In genomic region chr16:12257926-12258561, GRCh38 we compare ENCODE assay signal across 12 cellular contexts.
A peak's percentile ranks its signal among the peaks of the same experiment; 100 is the strongest.
DNase-seq lines count a peak whose midpoint lies in the region; ATAC-seq, FAIRE-seq and TF ChIP-seq lines count a peak whose summit lies in the region.
"Had no signal": no experiment of that assay in that cellular context is flagged by ENCODE, and none has a peak within 500 bp of the region (broad histone marks: within the 10 kb centered on the region; RNA-seq: fewer than 3 reads in every experiment).

No MANE protein-coding gene starts in this region.

- no peaks in the 10 kb centered on the region for H3K9me3 Mint-ChIP-seq in effector memory CD8-positive, alpha-beta T cell
- H3K9me3 Mint-ChIP-seq: activated T-helper 2 cell treated with anti-CD3 and anti-CD28 coated beads, Interferon-gamma antibody, Interleukin-2, Interleukin-4, amounts not matched to agents 10 μg/mL and 5 μg/mL and 100 μg/mL, durations not matched to agents 14 hours and 24 hours and 36 hours had no signal

- H4K20me1 ChIP-seq in PC-3 (ENCODE audit: low read length) = no peaks in the 10 kb centered on the region

- no peak for TF ChIP-seq POLR2A in GM12892 (IDR thresholded peaks at IDR 0.05; ENCODE audit: low read depth, low read length)

- no peaks in the 10 kb centered on the region for H3K79me2 ChIP-seq in PC-3 (ENCODE audit: low read length)

- no peak overlapping the region for H3K4me3 Mint-ChIP-seq in effector memory CD8-positive, alpha-beta T cell

- peaks cover 6% of the 10 kb centered on the region for H3K36me3 Mint-ChIP-seq in effector memory CD8-positive, alpha-beta T cell (ENCODE audit: insufficient read depth)

- H3K27me3 Mint-ChIP-seq in effector memory CD8-positive, alpha-beta T cell = no peaks in the 10 kb centered on the region

- CTCF ChIA-PET in PC-3 (lab: Charles Lee) = interaction anchor here (0.5 kb wide), 1 partner anchor 118 kb away, joined by 4 read pairs; no protein-coding TSS in a partner anchor

- no peak overlapping the region for H3K27ac Mint-ChIP-seq in effector memory CD8-positive, alpha-beta T cell
- H3K27ac Mint-ChIP-seq: activated T-helper 2 cell treated with anti-CD3 and anti-CD28 coated beads, Interferon-gamma antibody, Interleukin-2, Interleukin-4, amounts not matched to agents 10 μg/mL and 5 μg/mL and 100 μg/mL, durations not matched to agents 14 hours and 24 hours and 36 hours had no signal

- H3K36me3 ChIP-seq in PC-3 (ENCODE audit: low read depth, low read length) = no peaks in the 10 kb centered on the region

- DNase-seq in D721Med (ENCODE audit: insufficient read length, low spot score) = no peak
- peak; percentile 52 to 88 (median 67) for DNase-seq in NCI-H1417 (lab: John Stamatoyannopoulos, UW)
- peak; percentile 12 for DNase-seq in PC-3
- peak; percentile 84 for DNase-seq in left lobe of liver (ENCODE audit: low spot score)
- no peak for DNase-seq in effector memory CD8-positive, alpha-beta T cell
- no peak for DNase-seq in GM19238 (ENCODE audit: insufficient read length, low spot score)
- DNase-seq in GM12892 (ENCODE audit: insufficient read length) = no peak
- DNase-seq: T1000 had no signal

- H3F3A ChIP-seq in PC-3 (ENCODE audit: low read length, unreplicated experiment) = no peaks in the 10 kb centered on the region

- BruUV-seq in PC-3 (replicated peaks; lab: Mats Ljungman, UMichigan) = no TSS peak

- peaks cover 0 to 6% of the 10 kb centered on the region in 2 donors for H3K4me1 Mint-ChIP-seq in effector memory CD8-positive, alpha-beta T cell (ENCODE audit: low read depth in 2 of 2)

- no peaks in the 10 kb centered on the region for H3K9me3 ChIP-seq in PC-3 (ENCODE audit: low read length)
- H3K9me3 ChIP-seq: BLaER1 treated with 17β-estradiol and CSF1 and Interleukin-3, amounts not matched to agents 10 nM and 100 nM had no signal

- H3K9me2 ChIP-seq in PC-3 (replicated peaks; ENCODE audit: low read length) = no peaks in the 10 kb centered on the region

- TF ChIP-seq CTCF in D721Med (IDR thresholded peaks at IDR 0.05; ENCODE audit: insufficient read depth, missing control alignments) (peak; percentile 13), PC-3 (conservative IDR thresholded peaks at IDR 0.05; ENCODE audit: low read depth, low read length) (peak; percentile 33; the same call in 1 of the 2 replicates)

- no peak overlapping the region for H3K4me2 ChIP-seq in PC-3 (ENCODE audit: low read length)
- H3K4me2 ChIP-seq: BLaER1 treated with 17β-estradiol and CSF1 and Interleukin-3, amounts not matched to agents 10 nM and 100 nM had no signal

- no peak overlapping the region for H3K9ac ChIP-seq in PC-3 (ENCODE audit: low read length)
- H3K9ac ChIP-seq: BLaER1 treated with 17β-estradiol and CSF1 and Interleukin-3, amounts not matched to agents 10 nM and 100 nM had no signal

- POLR2A ChIA-PET in PC-3 (lab: Charles Lee; ENCODE audit: unreplicated experiment) = no interaction called here

- H2AFZ ChIP-seq in PC-3 (ENCODE audit: low read length) = no peak overlapping the region

- H3K4me1 ChIP-seq in PC-3 (ENCODE audit: insufficient read depth, low read length) = no peaks in the 10 kb centered on the region

- intact Hi-C loops in PC-3 (cut with micrococcal nuclease) = no loop called here

- H3K27me3 ChIP-seq in PC-3 (ENCODE audit: low read length) = no peaks in the 10 kb centered on the region
- H3K27me3 ChIP-seq: BLaER1 treated with 17β-estradiol and CSF1 and Interleukin-3, amounts not matched to agents 10 nM and 100 nM had no signal

- no peak for ATAC-seq in PC-3
- peak; percentile 91 for ATAC-seq in left lobe of liver
- ATAC-seq in effector memory CD8-positive, alpha-beta T cell (replicated peaks) = no peak
- no peak for ATAC-seq in HG02938 (IDR thresholded peaks at IDR 0.05; ENCODE audit: unreplicated experiment)

- no peak for FAIRE-seq in D721Med (lab: Jason Lieb, UNC)
- no peak for FAIRE-seq in GM12892 (lab: Jason Lieb, UNC)
- FAIRE-seq: GM12891 had no signal

- no peak overlapping the region for H3K4me3 ChIP-seq in PC-3 (ENCODE audit: low read length)
- H3K4me3 ChIP-seq: BLaER1 treated with 17β-estradiol and CSF1 and Interleukin-3, amounts not matched to agents 10 nM and 100 nM had no signal

- H3K27ac ChIP-seq in PC-3 (ENCODE audit: low read length) = no peak overlapping the region
- H3K27ac ChIP-seq: BLaER1 treated with 17β-estradiol and CSF1 and Interleukin-3, amounts not matched to agents 10 nM and 100 nM had no signal

Comparison
In these comparisons a context has a peak if more than half of its experiments do, and no peak if none do; other contexts are left out.
1. DNase-seq: peak in NCI-H1417 (3 of 3), PC-3 (single experiment) and left lobe of liver (single experiment); none in D721Med (single experiment), effector memory CD8-positive, alpha-beta T cell (0 of 3), GM19238 (single experiment) and GM12892 (single experiment).